31 cellular contexts compared by ENCODE assay signal in the genomic region with DNA sequence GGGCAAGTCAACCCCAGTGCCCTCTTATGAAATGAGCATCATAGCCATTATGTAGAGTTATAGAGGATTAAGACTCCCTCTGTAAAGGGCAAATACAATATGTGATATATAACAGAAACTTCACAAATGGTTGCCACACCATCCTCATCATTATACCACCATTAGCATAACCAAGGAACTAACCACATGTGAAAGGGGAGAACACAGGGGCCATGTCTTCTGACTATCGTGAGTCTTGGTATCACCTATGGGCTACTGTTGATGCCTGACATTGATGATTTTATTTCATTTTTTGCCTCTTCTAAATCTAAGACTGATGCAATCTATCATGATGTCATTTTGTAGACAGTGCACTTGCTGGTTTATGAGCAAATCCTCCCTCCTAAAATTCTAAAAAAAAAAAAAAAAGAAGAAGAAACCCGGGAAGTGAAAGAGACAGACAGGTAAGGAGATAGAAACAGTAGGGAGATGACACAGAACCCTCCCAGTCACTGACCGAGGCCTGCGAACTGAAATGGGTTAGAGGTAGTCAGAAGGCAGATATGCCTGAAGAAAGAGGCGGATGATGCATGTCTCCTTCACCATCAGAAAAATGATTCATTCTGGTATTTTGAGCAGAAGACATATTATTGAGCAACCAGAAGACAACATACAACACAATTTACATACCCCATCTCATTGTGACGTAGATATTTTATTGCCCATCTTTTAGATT.
DNase-seq lines count a peak whose midpoint lies in the region; FAIRE-seq and TF ChIP-seq lines count a peak whose summit lies in the region.
"Had no signal": no experiment of that assay in that cellular context is flagged by ENCODE, and none has a peak within 500 bp of the region (broad histone marks: within the 10 kb centered on the region; RNA-seq: fewer than 3 reads in every experiment).

No MANE protein-coding gene starts in this region.

- no peak overlapping the region for H3K18ac ChIP-seq in H1 (ENCODE audit: extremely low read depth, low read length)

- H2AK5ac ChIP-seq in H1 (ENCODE audit: low read depth, low read length): no peak overlapping the region

- no peak overlapping the region for H2BK5ac ChIP-seq in H1 (ENCODE audit: low read depth, low read length)

- POLR2A ChIA-PET in activated CD4-positive, alpha-beta memory T cell treated with anti-CD3 and anti-CD28 coated beads for 36 hours (lab: Charles Lee): no interaction called here
- POLR2A ChIA-PET in H1 (lab: Charles Lee; ENCODE audit: partially characterized antibody): no interaction called here

- H3K9me3 Mint-ChIP-seq in activated CD4-positive, alpha-beta memory T cell treated with anti-CD3 and anti-CD28 coated beads for 36 hours: no peaks in the 10 kb centered on the region
- H3K9me3 Mint-ChIP-seq: CD8-positive, alpha-beta T cell had no signal

- peaks cover 13% of the 10 kb centered on the region for H3K4me1 Mint-ChIP-seq in activated CD4-positive, alpha-beta memory T cell treated with anti-CD3 and anti-CD28 coated beads for 36 hours (ENCODE audit: low read depth)

- H2BK120ac ChIP-seq in H1 (replicated peaks; ENCODE audit: low read depth, low read length): no peak overlapping the region

- TF ChIP-seq RAD21 in H1 (IDR thresholded peaks at IDR 0.05 in 1 of 2, conservative IDR thresholded peaks at IDR 0.05 in 1 of 2; ENCODE audit: low read depth in 2 of 2, low read length in 2 of 2): no peak

- 48 to 52% methylated on average over 6 of the region's 6 CpGs for WGBS in GM23248 (ENCODE audit: low coverage in 1 of 2, low lambda C conversion rate in 2 of 2, missing lambda C conversion rate in 2 of 2), 2 experiments
- WGBS in H1 (ENCODE audit: extremely low coverage in 1 of 2, insufficient coverage in 1 of 2, insufficient read length in 1 of 2, insufficient replicate concordance in 2 of 2, low coverage in 1 of 2, low lambda C conversion rate in 2 of 2, missing lambda C conversion rate in 1 of 2), 2 experiments: 89% methylated on average over 5 of the region's 6 CpGs; no CpG with 5 or more reads in 1 of the 2 experiments

- H3K23ac ChIP-seq in H1 (ENCODE audit: insufficient read length): no peak overlapping the region

- H4K5ac ChIP-seq in H1 (ENCODE audit: insufficient read length, low read depth, low read length): no peak overlapping the region

- DNase-seq in activated T-cell treated with anti-CD3 and anti-CD28 coated beads for 48 hours (ENCODE audit: low read depth) (peak; percentile 12), activated T-cell treated with anti-CD3 and anti-CD28 coated beads for 4 hours (no peak), GM23248 (peak; percentile 2), H1 (ENCODE audit: low read depth in 1 of 2, low spot score in 2 of 2) (no peak), SKM-1 (lab: John Stamatoyannopoulos, UW; ENCODE audit: unreplicated experiment) (no peak), NCI-H1436 (lab: John Stamatoyannopoulos, UW) (no peak), NCI-H1694 treated with DMSO at 0.1 percent for 48 hours (lab: John Stamatoyannopoulos, UW) (no peak)
- DNase-seq in activated CD4-positive, alpha-beta memory T cell treated with anti-CD3 and anti-CD28 coated beads for 36 hours: peak; percentile 54
- DNase-seq: ACHN; activated CD8-positive, alpha-beta memory T cell treated with anti-CD3 and anti-CD28 coated beads, Interleukin-2, amount 50 U/mL, for 4 hours; amygdala; BE2C; brain microvascular endothelial cell; CD8-positive, alpha-beta T cell; dorsolateral prefrontal cortex; foreskin fibroblast; GOT3; Kasumi-1; left lung; mesenchymal stem cell; MV-4-11; NCI-H146; NCI-H2107; NCI-H345; NCI-H69; Right ventricle myocardium superior; small intestine; substantia nigra had no signal

- H3F3A ChIP-seq in GM23248 (ENCODE audit: insufficient read depth): no peaks in the 10 kb centered on the region

- H3K23me2 ChIP-seq in H1 (ENCODE audit: low read depth, low read length): no peaks in the 10 kb centered on the region

- H3K27ac ChIP-seq in GM23248 (no peak overlapping the region), H1 (ENCODE audit: low read depth, low read length) (no peak overlapping the region)
- H3K27ac ChIP-seq: brain microvascular endothelial cell, dorsolateral prefrontal cortex, esophagus muscularis mucosa, left lung had no signal

- no peak overlapping the region for H2BK20ac ChIP-seq in H1 (ENCODE audit: low read length)

- H3K27me3 ChIP-seq in GM23248 (replicated peaks; ENCODE audit: insufficient read depth) (no peaks in the 10 kb centered on the region; the same call in 1 of the 2 replicates), H1 (replicated peaks in 1 of 4; ENCODE audit: control insufficient read depth in 3 of 4, extremely low read depth in 1 of 4, insufficient read depth in 3 of 4, low read length in 3 of 4) (no peaks in the 10 kb centered on the region)
- H3K27me3 ChIP-seq: BE2C, brain microvascular endothelial cell, esophagus muscularis mucosa, left lung had no signal

- no peak overlapping the region for H4K8ac ChIP-seq in H1 (ENCODE audit: extremely low read depth, insufficient read depth, low read length)

- H3K4me3 Mint-ChIP-seq in activated CD4-positive, alpha-beta memory T cell treated with anti-CD3 and anti-CD28 coated beads for 36 hours: no peak overlapping the region
- H3K4me3 Mint-ChIP-seq: CD8-positive, alpha-beta T cell had no signal

- in situ Hi-C loops in GM23248 (cut with MboI): loop anchor here (25.0 kb wide), 1 partner anchor 621 kb away; no protein-coding TSS in a partner anchor

- H2BK12ac ChIP-seq in H1 (ENCODE audit: low read depth, low read length): no peak overlapping the region

- no peaks in the 10 kb centered on the region for H3K79me1 ChIP-seq in H1 (ENCODE audit: low read depth, low read length)

- H3K4me3 ChIP-seq in GM23248 (no peak overlapping the region), H1 (ENCODE audit: extremely low read depth in 1 of 4, insufficient read depth in 2 of 4, low read depth in 3 of 4, low read length in 4 of 4) (no peak overlapping the region)
- H3K4me3 ChIP-seq: dorsolateral prefrontal cortex, esophagus muscularis mucosa, left lung had no signal

- H3K79me2 ChIP-seq in GM23248 (ENCODE audit: insufficient read depth) (no peaks in the 10 kb centered on the region), H1 (ENCODE audit: control insufficient read depth in 1 of 2, insufficient read depth in 2 of 2, low read length in 2 of 2) (no peaks in the 10 kb centered on the region)

- no peak overlapping the region for H3K9ac ChIP-seq in GM23248
- no peak overlapping the region for H3K9ac ChIP-seq in H1 (replicated peaks in 1 of 4; ENCODE audit: extremely low read depth in 1 of 4, low read depth in 3 of 4, low read length in 3 of 4)

- no peak for TF ChIP-seq CTCF in H1 (IDR thresholded peaks at IDR 0.05; ENCODE audit: control extremely low read depth in 1 of 3, insufficient read depth in 1 of 3, low read depth in 1 of 3, low read length in 3 of 3)

- CTCF ChIA-PET in activated CD4-positive, alpha-beta memory T cell treated with anti-CD3 and anti-CD28 coated beads for 36 hours (lab: Charles Lee): interaction anchor here (1.1 to 1.9 kb wide), 3 partner anchors 132 to 706 kb away, joined by 3 to 14 read pairs (median 11); no protein-coding TSS in a partner anchor
- CTCF ChIA-PET in H1 (lab: Charles Lee; ENCODE audit: partially characterized antibody): interaction anchor here (0.7 to 2.3 kb wide), 10 partner anchors 10 to 475 kb away, joined by 3 to 8 read pairs (median 4); no protein-coding TSS in a partner anchor

- TF ChIP-seq POLR2A in H1 (IDR thresholded peaks at IDR 0.05; ENCODE audit: control extremely low read depth in 1 of 2, low read depth in 2 of 2, low read length in 2 of 2): peak in 1 of 2 experiments; percentile 44; a peak in 1 of 3 replicates

- H3K36me3 Mint-ChIP-seq in activated CD4-positive, alpha-beta memory T cell treated with anti-CD3 and anti-CD28 coated beads for 36 hours: no peaks in the 10 kb centered on the region
- H3K36me3 Mint-ChIP-seq: CD8-positive, alpha-beta T cell had no signal

- H3K4me1 ChIP-seq in GM23248 (ENCODE audit: insufficient read depth): no peaks in the 10 kb centered on the region
- H3K4me1 ChIP-seq in H1 (replicated peaks in 1 of 4; ENCODE audit: control insufficient read depth in 3 of 4, insufficient read depth in 4 of 4, low read length in 3 of 4): no peaks in the 10 kb centered on the region
- H3K4me1 ChIP-seq: BE2C, esophagus muscularis mucosa, left lung had no signal

- H3K36me3 ChIP-seq in GM23248 (ENCODE audit: low read depth) (no peaks in the 10 kb centered on the region), H1 (ENCODE audit: control insufficient read depth in 2 of 4, insufficient read depth in 4 of 4, low read length in 3 of 4) (no peaks in the 10 kb centered on the region)
- H3K36me3 ChIP-seq: BE2C, brain microvascular endothelial cell, esophagus muscularis mucosa, left lung had no signal

- peaks cover 16% of the 10 kb centered on the region for H3K27me3 Mint-ChIP-seq in activated CD4-positive, alpha-beta memory T cell treated with anti-CD3 and anti-CD28 coated beads for 36 hours

- H4K91ac ChIP-seq in H1 (replicated peaks; ENCODE audit: insufficient read length, low read length): no peak overlapping the region

- no peak for FAIRE-seq in H1 (lab: Jason Lieb, UNC)
- FAIRE-seq: endometrium, islet of Langerhans, small intestine had no signal

- intact Hi-C loops in activated CD4-positive, alpha-beta memory T cell treated with anti-CD3 and anti-CD28 coated beads for 36 hours (cut with micrococcal nuclease): loop anchor here (1.0 kb wide), 2 partner anchors 127 to 706 kb away; no protein-coding TSS in a partner anchor

- H3K9me2 ChIP-seq in GM23248 (ENCODE audit: insufficient read depth): no peaks in the 10 kb centered on the region

- H3K56ac ChIP-seq in H1 (replicated peaks; ENCODE audit: insufficient read length, low read depth, low read length): no peak overlapping the region

- peak overlapping the region; percentile 12 for H3K27ac Mint-ChIP-seq in activated CD4-positive, alpha-beta memory T cell treated with anti-CD3 and anti-CD28 coated beads for 36 hours
- H3K27ac Mint-ChIP-seq: CD8-positive, alpha-beta T cell had no signal

- H3K14ac ChIP-seq in H1 (ENCODE audit: insufficient read length): no peak overlapping the region

- no peak overlapping the region for H2BK15ac ChIP-seq in H1 (ENCODE audit: low read length)

- H3K9me3 ChIP-seq in GM23248 (ENCODE audit: low read depth) (no peaks in the 10 kb centered on the region), H1 (ENCODE audit: insufficient read depth in 2 of 2, low read depth in 1 of 2, low read length in 1 of 2) (no peaks in the 10 kb centered on the region)
- H3K9me3 ChIP-seq: BE2C, esophagus muscularis mucosa, left lung had no signal

- H2AFZ ChIP-seq in GM23248 (no peak overlapping the region), H1 (ENCODE audit: low read length) (no peak overlapping the region)

- H4K20me1 ChIP-seq in GM23248 (ENCODE audit: insufficient read depth) (no peaks in the 10 kb centered on the region), H1 (replicated peaks in 1 of 2; ENCODE audit: control insufficient read depth in 1 of 2, insufficient read depth in 2 of 2, low read length in 2 of 2) (no peaks in the 10 kb centered on the region)

- TF ChIP-seq EP300 in H1 (IDR thresholded peaks at IDR 0.05; ENCODE audit: borderline replicate concordance in 1 of 2, low read depth in 2 of 2, low read length in 2 of 2): no peak

- no peak overlapping the region for H3K4ac ChIP-seq in H1 (replicated peaks; ENCODE audit: insufficient read length, low read depth, low read length)

- H3K4me2 ChIP-seq in GM23248 (ENCODE audit: unreplicated experiment) (no peak overlapping the region), H1 (ENCODE audit: insufficient read depth in 1 of 2, low read depth in 2 of 2, low read length in 2 of 2) (no peak overlapping the region)

Comparison
In these comparisons a context has a peak if more than half of its experiments do, and no peak if none do; other contexts are left out.
1. DNase-seq: peak in activated T-cell treated with anti-CD3 and anti-CD28 coated beads for 48 hours (single experiment), GM23248 (single experiment) and activated CD4-positive, alpha-beta memory T cell treated with anti-CD3 and anti-CD28 coated beads for 36 hours (single experiment); none in activated T-cell treated with anti-CD3 and anti-CD28 coated beads for 4 hours (single experiment), H1 (0 of 2), SKM-1 (single experiment), NCI-H1436 (single experiment) and NCI-H1694 treated with DMSO at 0.1 percent for 48 hours (single experiment).